ENCODE assay signal across 25 cellular contexts in the genomic region with DNA sequence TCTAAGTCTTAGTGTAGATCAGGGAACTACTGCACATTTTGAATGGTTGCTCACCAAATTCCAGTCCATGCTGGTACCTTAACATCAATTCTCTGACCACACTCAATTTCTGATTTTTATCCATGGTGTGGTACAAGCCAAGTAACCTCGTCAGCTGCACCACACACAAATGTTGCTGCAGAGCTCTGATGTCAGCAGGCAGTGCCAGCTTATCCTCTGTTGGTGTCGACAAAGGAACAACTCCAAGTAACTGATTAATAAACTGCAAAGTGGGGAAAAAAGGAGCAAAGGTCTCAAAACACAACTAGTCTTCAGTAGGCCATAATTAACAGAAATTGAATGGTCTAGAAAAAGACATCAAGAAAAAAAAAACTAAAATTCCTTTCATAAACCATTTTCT.
"Had no signal": no experiment of that assay in that cellular context is flagged by ENCODE, and none has a peak within 500 bp of the region (broad histone marks: within the 10 kb centered on the region; RNA-seq: fewer than 3 reads in every experiment).

No MANE protein-coding gene starts in this region.

- ATAC-seq: activated CD4-positive, CD25-positive, alpha-beta regulatory T cell treated with anti-CD3 and anti-CD28 coated beads, Interleukin-2, amount 50 U/mL, for 24 hours; Panc1; Right ventricle myocardium inferior had no signal

- H3K27me3 ChIP-seq: breast epithelium, MG63 had no signal

- H3K9me3 ChIP-seq: breast epithelium, MG63 had no signal

- H3K4me1 ChIP-seq: breast epithelium had no signal

- DNase-seq: activated CD4-positive, alpha-beta T cell treated with anti-CD3 and anti-CD28 coated beads for 4 hours; activated CD8-positive, alpha-beta memory T cell treated with anti-CD3 and anti-CD28 coated beads, Interleukin-2, amount 50 U/mL, for 48 hours; activated effector memory CD4-positive, alpha-beta T cell treated with anti-CD3 and anti-CD28 coated beads, Interleukin-2, amount 50 U/mL, for 16 hours; activated naive CD4-positive, alpha-beta T cell treated with Interleukin-2 at 50 U/mL for 16 hours; activated T-cell treated with anti-CD3 and anti-CD28 coated beads, Interleukin-2, amount 50 U/mL, for 1 hour; aorta; caudate nucleus; MG63; MV-4-11; NCI-H1092 treated with DMSO at 0.1 percent for 48 hours; NCI-H1417 treated with DMSO at 0.1 percent for 48 hours; NCI-H1694; NCI-H2029; NCI-H2107; NCI-H345; NCI-H510A; NCI-H526 treated with DMSO at 0.1 percent for 48 hours; NCI-H82; OCI-M1; RPMI8226 had no signal

- H3K4me3 ChIP-seq: breast epithelium, MG63, SK-N-MC had no signal

- H3K27ac ChIP-seq: breast epithelium had no signal
